In the genomic region with DNA sequence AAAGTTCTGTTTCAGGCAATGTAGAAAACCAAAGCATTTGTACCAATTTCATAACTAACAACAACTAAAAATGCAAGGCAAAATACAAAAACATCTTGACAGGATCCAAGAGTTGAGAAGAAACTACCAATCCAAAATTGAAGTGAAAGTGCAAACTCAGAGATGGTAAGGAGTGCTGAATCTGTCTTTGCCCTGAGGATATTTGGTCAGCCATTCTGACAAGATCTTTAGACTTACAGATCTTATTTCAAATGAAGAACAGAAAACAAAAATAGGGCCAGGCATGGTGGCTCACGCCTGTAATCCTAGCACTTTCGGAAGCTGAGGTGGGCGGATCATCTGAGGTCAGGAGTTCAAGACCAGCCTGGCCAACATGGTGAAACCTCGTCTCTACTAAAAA, we compare ENCODE assay signal across 17 cellular contexts.
"Had no signal": no experiment of that assay in that cellular context is flagged by ENCODE, and none has a peak within 500 bp of the region (broad histone marks: within the 10 kb centered on the region; RNA-seq: fewer than 3 reads in every experiment).

No MANE protein-coding gene starts in this region.

- H3K4me3 ChIP-seq: ascending aorta, coronary artery, ovary, upper lobe of left lung had no signal

- H3K4me3 Mint-ChIP-seq: activated CD8-positive, alpha-beta T cell treated with anti-CD3 and anti-CD28 coated beads, Interleukin-2, amount 10 ng/mL, durations not matched to agents 7 days and 5 days; activated T-helper 1 cell treated with anti-CD3 and anti-CD28 coated beads, Interleukin-12 subunit alpha, Interleukin-12 subunit beta, Interleukin-2, Interleukin-4 antibody, amounts not matched to agents 30 ng/mL and 10 ng/mL and 1 ng/mL, durations not matched to agents 14 hours and 24 hours and 36 hours; nephron progenitor cell; stimulated activated naive CD8-positive, alpha-beta T cell treated with anti-CD3 and anti-CD28 coated beads, Interleukin-15, Interleukin-2, amounts not matched to agents 100 ng/mL and 50 ng/mL, for 24 hours had no signal

- H3K27me3 Mint-ChIP-seq: stimulated activated naive CD8-positive, alpha-beta T cell treated with anti-CD3 and anti-CD28 coated beads, Interleukin-15, Interleukin-2, amounts not matched to agents 100 ng/mL and 50 ng/mL, for 24 hours had no signal

- H3K27ac Mint-ChIP-seq: activated CD8-positive, alpha-beta T cell treated with anti-CD3 and anti-CD28 coated beads, Interleukin-2, amount 10 ng/mL, durations not matched to agents 7 days and 5 days; activated T-helper 1 cell treated with anti-CD3 and anti-CD28 coated beads, Interleukin-12 subunit alpha, Interleukin-12 subunit beta, Interleukin-2, Interleukin-4 antibody, amounts not matched to agents 30 ng/mL and 10 ng/mL and 1 ng/mL, durations not matched to agents 14 hours and 24 hours and 36 hours; nephron progenitor cell; stimulated activated naive CD8-positive, alpha-beta T cell treated with anti-CD3 and anti-CD28 coated beads, Interleukin-15, Interleukin-2, amounts not matched to agents 100 ng/mL and 50 ng/mL, for 24 hours had no signal

- H3K4me1 Mint-ChIP-seq: nephron progenitor cell had no signal

- DNase-seq: activated CD4-positive, alpha-beta T cell treated with anti-CD3 and anti-CD28 coated beads for 4 hours; activated CD8-positive, alpha-beta memory T cell treated with anti-CD3 and anti-CD28 coated beads, Interleukin-2, amount 50 U/mL, for 48 hours; activated CD8-positive, alpha-beta T cell treated with anti-CD3 and anti-CD28 coated beads, Interleukin-2, amount 10 ng/mL, durations not matched to agents 7 days and 5 days; activated naive CD4-positive, alpha-beta T cell; effector CD8-positive, alpha-beta T cell; hippocampal formation; kidney glomerular epithelial cell; nephron progenitor cell; ovary; retina; stimulated activated CD4-positive, alpha-beta T cell treated with anti-CD3 and anti-CD28 coated beads, Interleukin-15, amount 100 ng/mL, for 24 hours; stimulated activated CD4-positive, alpha-beta T cell treated with anti-CD3 and anti-CD28 coated beads, Interleukin-4, amount 100 ng/mL, for 24 hours; upper lobe of left lung had no signal

- H3K9me3 ChIP-seq: ovary had no signal

- ATAC-seq: activated CD8-positive, alpha-beta T cell treated with anti-CD3 and anti-CD28 coated beads, Interleukin-2, amount 10 ng/mL, durations not matched to agents 7 days and 5 days had no signal
